1 cellular context compared by ENCODE assay signal in genomic region chr6:11043961-11044711, GRCh38.
A peak's percentile ranks its signal among the peaks of the same experiment; 100 is the strongest.
TF ChIP-seq lines count a peak whose summit lies in the region.

Gene ELOVL2, minus strand, starts transcription at chr6:11044305. Its CDS starts 75 bp downstream, at chr6:11044230.

TF ChIP-seq in K562, 482 proteins besides CTCF, POLR2A, EP300 and RAD21 (continued from another document and continues in another):
- TF ChIP-seq CBX8 (IDR thresholded peaks at IDR 0.05; ENCODE audit: borderline replicate concordance, extremely low read depth, low read depth, low read length, poor library complexity, severe bottlenecking) (no peak), ZNF134 (CRISPR knock-in tag; conservative IDR thresholded peaks at IDR 0.05) (no peak), HNRNPL (IDR thresholded peaks at IDR 0.05; ENCODE audit: low read depth, low read length) (peak; percentile 65; the same call in 1 of the 2 replicates), ZNF511 (CRISPR knock-in tag; IDR thresholded peaks at IDR 0.05) (no peak), KLF10 (CRISPR knock-in tag; IDR thresholded peaks at IDR 0.05) (no peak), USF1 (CRISPR knock-in tag; IDR thresholded peaks at IDR 0.05) (no peak), MIER1 (IDR thresholded peaks at IDR 0.05; ENCODE audit: low read depth) (no peak), MEIS2 (IDR thresholded peaks at IDR 0.05; ENCODE audit: partially characterized antibody) (no peak), POLR3G (IDR thresholded peaks at IDR 0.05; ENCODE audit: extremely low read depth, insufficient read length, insufficient replicate concordance) (no peak), SMC3 (conservative IDR thresholded peaks at IDR 0.05; ENCODE audit: insufficient read depth, low read depth, low read length) (peak; percentile 41; the same call in 1 of the 2 replicates), ZNF696 (CRISPR knock-in tag; conservative IDR thresholded peaks at IDR 0.05) (no peak), TAF1 (IDR thresholded peaks at IDR 0.05; ENCODE audit: control insufficient read depth, extremely low read depth, insufficient read depth, low read length, severe bottlenecking) (no peak), RCOR1 (IDR thresholded peaks at IDR 0.05; ENCODE audit: borderline replicate concordance in 1 of 2, low read depth in 2 of 2, low read length in 2 of 2) (0 out of 4 replicates have a peak, but pooled peaks of 1 of the 2 experiments have one; percentile 39), ZNF174 (CRISPR knock-in tag; IDR thresholded peaks at IDR 0.05) (no peak), ADNP (tag; IDR thresholded peaks at IDR 0.05) (no peak), TGIF2 (CRISPR knock-in tag; IDR thresholded peaks at IDR 0.05) (no peak), ZNF407 (IDR thresholded peaks at IDR 0.05; ENCODE audit: low read depth) (no peak), FOXK1 (CRISPR knock-in tag; IDR thresholded peaks at IDR 0.05; ENCODE audit: borderline replicate concordance) (no peak), NFXL1 (CRISPR knock-in tag; IDR thresholded peaks at IDR 0.05) (no peak), PCBP1 (IDR thresholded peaks at IDR 0.05; ENCODE audit: low read depth, low read length, poor library complexity, severe bottlenecking) (peak; percentile 43), HDAC1 (IDR thresholded peaks at IDR 0.05) (no peak), ZNF280B (CRISPR knock-in tag; IDR thresholded peaks at IDR 0.05) (no peak), TCF7 (IDR thresholded peaks at IDR 0.05; ENCODE audit: borderline replicate concordance) (no peak), ELF2 (CRISPR knock-in tag; IDR thresholded peaks at IDR 0.05) (no peak), CXXC5 (CRISPR knock-in tag; IDR thresholded peaks at IDR 0.05) (peak; percentile 80), UBTF (IDR thresholded peaks at IDR 0.05; ENCODE audit: borderline replicate concordance in 1 of 2, low read depth in 2 of 2, low read length in 2 of 2) (no peak), ZBTB5 (IDR thresholded peaks at IDR 0.05) (no peak), ZNF583 (CRISPR knock-in tag; IDR thresholded peaks at IDR 0.05) (no peak), ATF3 (IDR thresholded peaks at IDR 0.05) (no peak), ATF3 (CRISPR knock-in tag; conservative IDR thresholded peaks at IDR 0.05) (no peak), KDM2B (CRISPR knock-in tag; IDR thresholded peaks at IDR 0.05) (no peak), KDM4B (IDR thresholded peaks at IDR 0.05; ENCODE audit: borderline replicate concordance in 2 of 2, low read depth in 1 of 2) (no peak), NFIC (IDR thresholded peaks at IDR 0.05) (no peak), ZNF699 (CRISPR knock-in tag; IDR thresholded peaks at IDR 0.05; ENCODE audit: insufficient replicate concordance) (no peak), NCOA6 (IDR thresholded peaks at IDR 0.05) (no peak), YBX1 (IDR thresholded peaks at IDR 0.05) (no peak), SP1 (CRISPR knock-in tag; IDR thresholded peaks at IDR 0.05) (no peak), RBM14 (IDR thresholded peaks at IDR 0.05; ENCODE audit: borderline replicate concordance, insufficient read depth, low read depth, low read length) (no peak), TBP (optimal IDR thresholded peaks at IDR 0.05; ENCODE audit: low read depth, low read length) (no peak), NEUROD1 (IDR thresholded peaks at IDR 0.05; ENCODE audit: borderline replicate concordance, low read depth, low read length, partially characterized antibody) (no peak), TBL1XR1 (IDR thresholded peaks at IDR 0.05; ENCODE audit: low read length in 2 of 2) (0 out of 4 replicates have a peak, but pooled peaks of 1 of the 2 experiments have one; percentile 35), ZNF143 (CRISPR knock-in tag; IDR thresholded peaks at IDR 0.05) (no peak), TAF7 (tag; IDR thresholded peaks at IDR 0.05) (no peak), ETS1 (conservative IDR thresholded peaks at IDR 0.05; ENCODE audit: control insufficient read depth, low read depth, low read length) (peak; percentile 33), MCM7 (IDR thresholded peaks at IDR 0.05) (no peak), ZBTB8A (IDR thresholded peaks at IDR 0.05; ENCODE audit: partially characterized antibody) (no peak), ARHGAP35 (IDR thresholded peaks at IDR 0.05; ENCODE audit: partially characterized antibody) (no peak), COPS2 (conservative IDR thresholded peaks at IDR 0.05) (no peak), GATA2 (CRISPR knock-in tag; IDR thresholded peaks at IDR 0.05) (no peak), E2F1 (CRISPR knock-in tag; IDR thresholded peaks at IDR 0.05) (no peak), TCFL5 (CRISPR knock-in tag; conservative IDR thresholded peaks at IDR 0.05) (no peak)
